In the genomic region with DNA sequence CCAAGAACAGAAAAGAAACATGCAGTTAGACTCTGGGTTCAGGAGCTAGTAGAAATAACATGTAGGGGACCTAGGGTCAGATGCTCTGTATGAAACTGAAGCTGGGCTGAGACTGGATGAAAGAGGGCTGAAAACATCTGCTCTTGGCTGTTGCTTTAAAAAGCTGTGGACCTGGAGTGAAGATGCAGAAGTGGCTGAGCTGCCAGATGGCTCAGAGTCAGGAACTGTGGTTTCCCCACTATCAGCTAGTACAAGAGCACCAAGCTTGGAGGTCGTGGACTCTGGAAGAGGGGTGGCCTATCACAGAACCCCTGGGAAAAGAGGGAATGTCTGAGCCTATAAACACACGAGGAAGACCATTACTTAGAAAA, we compare ENCODE assay signal across 10 cellular contexts. TPM values are rescaled to one million over a fixed set of nuclear protein-coding genes. Genes with fewer than 3 reads are reported as not detected.
DNase-seq lines count a peak whose midpoint lies in the region; ATAC-seq and TF ChIP-seq lines count a peak whose summit lies in the region.
"Had no signal": no experiment of that assay in that cellular context is flagged by ENCODE, and none has a peak within 500 bp of the region (broad histone marks: within the 10 kb centered on the region; RNA-seq: fewer than 3 reads in every experiment).

No MANE protein-coding gene starts in this region.

- ATAC-seq in GM18498 (IDR thresholded peaks at IDR 0.05; ENCODE audit: unreplicated experiment) (peak; percentile 75), HG03108 (IDR thresholded peaks at IDR 0.05; ENCODE audit: unreplicated experiment) (peak; percentile 47), naive B cell (ENCODE audit: low read depth in 2 of 2) (peak; percentile 79 to 92), GM18505 (IDR thresholded peaks at IDR 0.05; ENCODE audit: unreplicated experiment) (no peak)

- H3K27me3 ChIP-seq in suprapubic skin (no peaks in the 10 kb centered on the region), colonic mucosa (no peaks in the 10 kb centered on the region)

- H3K27me3 Mint-ChIP-seq in naive B cell, result no peaks in the 10 kb centered on the region

- H3K4me1 ChIP-seq in suprapubic skin (peaks cover 21% of the 10 kb centered on the region), colonic mucosa (no peaks in the 10 kb centered on the region)

- no peak overlapping the region for H3K9ac ChIP-seq in colonic mucosa (ENCODE audit: low read depth in 2 of 2, low read length in 2 of 2)

- H3K9me3 Mint-ChIP-seq in naive B cell, result no peaks in the 10 kb centered on the region

- no peak overlapping the region for H3K4me3 ChIP-seq in suprapubic skin
- no peak overlapping the region for H3K4me3 ChIP-seq in colonic mucosa

- H3K4me3 Mint-ChIP-seq in naive B cell, result peak overlapping the region; percentile 18 to 80 (median 58)

- H3K36me3 ChIP-seq in suprapubic skin, result no peaks in the 10 kb centered on the region
- H3K36me3 ChIP-seq in colonic mucosa, result no peaks in the 10 kb centered on the region

- no peak for TF ChIP-seq EP300 in suprapubic skin (IDR thresholded peaks at IDR 0.05)

- H3K4me1 Mint-ChIP-seq in naive B cell, result peaks cover 61 to 92% (median 63%) of the 10 kb centered on the region in 3 donors

- TF ChIP-seq POLR2A in suprapubic skin (IDR thresholded peaks at IDR 0.05) (no peak), GM18505 (IDR thresholded peaks at IDR 0.05; ENCODE audit: borderline replicate concordance, extremely low read depth, insufficient read depth, insufficient read length) (no peak)

- 46% methylated on average over 2 of the region's 2 CpGs for WGBS in suprapubic skin

- peak overlapping the region; percentile 73 to 94 (median 92) for H3K27ac Mint-ChIP-seq in naive B cell

- H3K27ac ChIP-seq in suprapubic skin (no peak overlapping the region), colonic mucosa (no peak overlapping the region)

- peaks cover 0 to 4% of the 10 kb centered on the region in 2 donors for H3K36me3 Mint-ChIP-seq in naive B cell

- DNase-seq in amniotic epithelial cell (ENCODE audit: low read depth) (peak; percentile 77), naive B cell (no peak), suprapubic skin (ENCODE audit: low spot score in 2 of 2) (no peak), NAMALWA (ENCODE audit: low spot score) (no peak), colonic mucosa (no peak)
- DNase-seq: activated T-cell treated with anti-CD3 and anti-CD28 coated beads for 4 hours; stimulated activated naive CD4-positive, alpha-beta T cell had no signal

- no peaks in the 10 kb centered on the region for H3K9me3 ChIP-seq in suprapubic skin
- no peaks in the 10 kb centered on the region for H3K9me3 ChIP-seq in colonic mucosa

- TF ChIP-seq CTCF in suprapubic skin (IDR thresholded peaks at IDR 0.05), result no peak
- no peak for TF ChIP-seq CTCF in colonic mucosa (IDR thresholded peaks at IDR 0.05)

- intact Hi-C loops in colonic mucosa (cut with DNase I), result no loop called here

RNA-seq across cellular contexts. Expression of gene ADK, which starts 5.9 kb away (rescaled TPM):
- 100 to 1,000 TPM; 240 to 379 (median 288) TPM for polyA plus RNA-seq in naive B cell (ENCODE audit: low read depth in 6 of 6)
- 10 to 100 TPM; 33.0 to 57.3 (median 48.0) TPM for total RNA-seq in suprapubic skin
- total RNA-seq in colonic mucosa, result 10 to 100 TPM; 20.2 to 27.6 TPM

RNA-seq across cellular contexts. Expression of gene AP3M1, which starts 6.3 kb away (rescaled TPM):
- 10 to 100 TPM; 28.8 to 40.8 (median 32.9) TPM for polyA plus RNA-seq in naive B cell (ENCODE audit: low read depth in 6 of 6)
- total RNA-seq in suprapubic skin (10 to 100 TPM; 19.7 to 24.7 (median 21.1) TPM), colonic mucosa (10 to 100 TPM; 30.5 to 31.7 TPM)
